ENCODE assay signal across 11 cellular contexts in genomic region chr1:245166471-245166885, GRCh38. TPM values are rescaled to one million over a fixed set of nuclear protein-coding genes. Genes with fewer than 3 reads are reported as not detected.
DNase-seq lines count a peak whose midpoint lies in the region; ATAC-seq and TF ChIP-seq lines count a peak whose summit lies in the region.
"Had no signal": no experiment of that assay in that cellular context is flagged by ENCODE, and none has a peak within 500 bp of the region (broad histone marks: within the 10 kb centered on the region; RNA-seq: fewer than 3 reads in every experiment).

No MANE protein-coding gene starts in this region.

- H3K9me3 ChIP-seq in right cardiac atrium (ENCODE audit: control insufficient read depth, low read length) (no peaks in the 10 kb centered on the region), mucosa of descending colon (no peaks in the 10 kb centered on the region)

- TF ChIP-seq CTCF in GM23338 (conservative IDR thresholded peaks at IDR 0.05; ENCODE audit: low read depth in 2 of 2) (no peak), mucosa of descending colon (IDR thresholded peaks at IDR 0.05) (no peak)

- WGBS in right cardiac atrium, result 10% methylated on average over 10 of the region's 10 CpGs

- H3K4me3 ChIP-seq in GM23338 (peak overlapping the region; percentile 17), right cardiac atrium (ENCODE audit: low read length) (peak overlapping the region; percentile 56), skeletal muscle cell (ENCODE audit: low read depth, low read length) (peak overlapping the region; percentile 19), mucosa of descending colon (no peak overlapping the region)

- H4K20me1 ChIP-seq in GM23338 (replicated peaks; ENCODE audit: insufficient read depth), result no peaks in the 10 kb centered on the region

- H3K27ac ChIP-seq in GM23338 (ENCODE audit: low read depth), result no peak overlapping the region
- H3K27ac ChIP-seq in right cardiac atrium (ENCODE audit: low read length), result no peak overlapping the region

- H3K9me2 ChIP-seq in GM23338 (ENCODE audit: insufficient read depth), result no peaks in the 10 kb centered on the region

- H3K4me1 Mint-ChIP-seq in GM23338, result peaks cover 18% of the 10 kb centered on the region

- peaks cover 15% of the 10 kb centered on the region for H3K4me1 ChIP-seq in GM23338 (ENCODE audit: insufficient read depth)
- peaks cover 4% of the 10 kb centered on the region for H3K4me1 ChIP-seq in right cardiac atrium (ENCODE audit: control insufficient read depth, insufficient read depth, low read length)
- no peaks in the 10 kb centered on the region for H3K4me1 ChIP-seq in mucosa of descending colon (ENCODE audit: low read depth)

- intact Hi-C loops in right cardiac atrium (cut with DNase I), result no loop called here
- intact Hi-C loops in mucosa of descending colon (cut with DNase I, micrococcal nuclease), result no loop called here

- H3K27me3 Mint-ChIP-seq in GM23338 (ENCODE audit: insufficient read depth, low read depth, poor library complexity), result peaks cover 2% of the 10 kb centered on the region

- H3F3A ChIP-seq in GM23338 (replicated peaks; ENCODE audit: low read depth), result no peaks in the 10 kb centered on the region

- no peaks in the 10 kb centered on the region for H3K79me2 ChIP-seq in GM23338 (replicated peaks; ENCODE audit: insufficient read depth)

- H3K9me3 Mint-ChIP-seq in GM23338, result no peaks in the 10 kb centered on the region
- H3K9me3 Mint-ChIP-seq: natural killer cell treated with Interleukin-12 subunit alpha and Interleukin-12 subunit beta and Interleukin-15 and Interleukin-18, amount 100 ng/mL, for 72 hours had no signal

- DNase-seq in GM23338 (ENCODE audit: low spot score) (peak; percentile 16), astrocyte of the hippocampus (ENCODE audit: low read depth, low spot score) (peak; percentile 16), right cardiac atrium (no peak), skeletal muscle cell (ENCODE audit: low read depth) (no peak), mucosa of descending colon (no peak), NCI-H1105 treated with DMSO at 0.1 percent for 48 hours (lab: John Stamatoyannopoulos, UW) (no peak)
- DNase-seq in activated CD8-positive, alpha-beta memory T cell treated with anti-CD3 and anti-CD28 coated beads, Interleukin-2, amount 50 U/mL, for 4 hours, result no peak
- DNase-seq: central memory CD4-positive, alpha-beta T cell; NCI-H748 treated with DMSO at 0.1 percent for 48 hours had no signal

- H3K4me2 ChIP-seq in GM23338, result peak overlapping the region; percentile 71

- H3K27me3 ChIP-seq in GM23338 (ENCODE audit: insufficient read depth) (no peaks in the 10 kb centered on the region), right cardiac atrium (ENCODE audit: control insufficient read depth, insufficient read depth) (no peaks in the 10 kb centered on the region)

- H3K27ac Mint-ChIP-seq in GM23338, result no peak overlapping the region
- H3K27ac Mint-ChIP-seq: natural killer cell treated with Interleukin-12 subunit alpha and Interleukin-12 subunit beta and Interleukin-15 and Interleukin-18, amount 100 ng/mL, for 72 hours had no signal

- no peaks in the 10 kb centered on the region for H3K36me3 Mint-ChIP-seq in GM23338 (ENCODE audit: low read depth)
- H3K36me3 Mint-ChIP-seq: natural killer cell treated with Interleukin-12 subunit alpha and Interleukin-12 subunit beta and Interleukin-15 and Interleukin-18, amount 100 ng/mL, for 72 hours had no signal

- peak overlapping the region; percentile 70 for H2AFZ ChIP-seq in GM23338

- H3K36me3 ChIP-seq in GM23338 (ENCODE audit: insufficient read depth), result no peaks in the 10 kb centered on the region
- H3K36me3 ChIP-seq in mucosa of descending colon (ENCODE audit: low read depth), result no peaks in the 10 kb centered on the region

- no peak overlapping the region; the same call in 2 of the 3 replicates for H3K4me3 Mint-ChIP-seq in GM23338
- H3K4me3 Mint-ChIP-seq: natural killer cell treated with Interleukin-12 subunit alpha and Interleukin-12 subunit beta and Interleukin-15 and Interleukin-18, amount 100 ng/mL, for 72 hours had no signal

- ATAC-seq in GM23338 (no peak), right cardiac atrium (peak; percentile 38 to 61), mucosa of descending colon (no peak), HG03108 (IDR thresholded peaks at IDR 0.05; ENCODE audit: unreplicated experiment) (no peak)
- ATAC-seq: natural killer cell treated with Interleukin-12 subunit alpha and Interleukin-12 subunit beta and Interleukin-15 and Interleukin-18, amount 100 ng/mL, for 72 hours had no signal

TF ChIP-seq in GM23338, 12 proteins besides CTCF, POLR2A, EP300 and RAD21 (continues in another document):
- no peak for TF ChIP-seq ZNF114 (CRISPR knock-in tag; IDR thresholded peaks at IDR 0.05)
- TF ChIP-seq CREB1 (CRISPR knock-in tag; IDR thresholded peaks at IDR 0.05; ENCODE audit: low read depth), result no peak
- TF ChIP-seq ETS1 (IDR thresholded peaks at IDR 0.05), result no peak
- TF ChIP-seq POLR2AphosphoS5 (IDR thresholded peaks at IDR 0.05; ENCODE audit: low read depth), result no peak
- no peak for TF ChIP-seq ZNF331 (CRISPR knock-in tag; IDR thresholded peaks at IDR 0.05; ENCODE audit: low read depth)
- TF ChIP-seq NANOG (IDR thresholded peaks at IDR 0.05; ENCODE audit: borderline replicate concordance), result no peak
- no peak for TF ChIP-seq STAT1 (IDR thresholded peaks at IDR 0.05; ENCODE audit: unreplicated experiment)
- TF ChIP-seq JUNB (IDR thresholded peaks at IDR 0.05; ENCODE audit: unreplicated experiment), result no peak
- no peak for TF ChIP-seq EZH2phosphoT487 (IDR thresholded peaks at IDR 0.05; ENCODE audit: unreplicated experiment)
- TF ChIP-seq, protein P1, sequence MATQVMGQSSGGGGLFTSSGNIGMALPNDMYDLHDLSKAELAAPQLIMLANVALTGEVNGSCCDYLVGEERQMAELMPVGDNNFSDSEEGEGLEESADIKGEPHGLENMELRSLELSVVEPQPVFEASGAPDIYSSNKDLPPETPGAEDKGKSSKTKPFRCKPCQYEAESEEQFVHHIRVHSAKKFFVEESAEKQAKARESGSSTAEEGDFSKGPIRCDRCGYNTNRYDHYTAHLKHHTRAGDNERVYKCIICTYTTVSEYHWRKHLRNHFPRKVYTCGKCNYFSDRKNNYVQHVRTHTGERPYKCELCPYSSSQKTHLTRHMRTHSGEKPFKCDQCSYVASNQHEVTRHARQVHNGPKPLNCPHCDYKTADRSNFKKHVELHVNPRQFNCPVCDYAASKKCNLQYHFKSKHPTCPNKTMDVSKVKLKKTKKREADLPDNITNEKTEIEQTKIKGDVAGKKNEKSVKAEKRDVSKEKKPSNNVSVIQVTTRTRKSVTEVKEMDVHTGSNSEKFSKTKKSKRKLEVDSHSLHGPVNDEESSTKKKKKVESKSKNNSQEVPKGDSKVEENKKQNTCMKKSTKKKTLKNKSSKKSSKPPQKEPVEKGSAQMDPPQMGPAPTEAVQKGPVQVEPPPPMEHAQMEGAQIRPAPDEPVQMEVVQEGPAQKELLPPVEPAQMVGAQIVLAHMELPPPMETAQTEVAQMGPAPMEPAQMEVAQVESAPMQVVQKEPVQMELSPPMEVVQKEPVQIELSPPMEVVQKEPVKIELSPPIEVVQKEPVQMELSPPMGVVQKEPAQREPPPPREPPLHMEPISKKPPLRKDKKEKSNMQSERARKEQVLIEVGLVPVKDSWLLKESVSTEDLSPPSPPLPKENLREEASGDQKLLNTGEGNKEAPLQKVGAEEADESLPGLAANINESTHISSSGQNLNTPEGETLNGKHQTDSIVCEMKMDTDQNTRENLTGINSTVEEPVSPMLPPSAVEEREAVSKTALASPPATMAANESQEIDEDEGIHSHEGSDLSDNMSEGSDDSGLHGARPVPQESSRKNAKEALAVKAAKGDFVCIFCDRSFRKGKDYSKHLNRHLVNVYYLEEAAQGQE (IDR thresholded peaks at IDR 0.05; ENCODE audit: unreplicated experiment), result no peak

RNA-seq across cellular contexts. Expression of gene KIF26B, which starts 11.7 kb away (rescaled TPM):
- 0.19 and 0.76 TPM in 2 replicates for total RNA-seq in GM23338 (2014; rRNA removed; shearing (Covaris generic))
- 0.03 and 0.28 TPM in 2 replicates for polyA plus RNA-seq in GM23338 (2016; fragmentation: Nextera tagmentation; extraction: Ambion mirVana)
- under 1 TPM; 0.25 to 0.41 (median 0.32) TPM for total RNA-seq in right cardiac atrium
- 0.11 TPM for polyA plus RNA-seq in right cardiac atrium
- total RNA-seq in mucosa of descending colon, result 1 to 10 TPM in 1 of 3 donors, under 1 TPM in 2; 0.14 to 3.2 (median 0.39) TPM
- total RNA-seq: natural killer cell treated with Interleukin-12 subunit alpha and Interleukin-12 subunit beta and Interleukin-15 and Interleukin-18, amount 100 ng/mL, for 72 hours had no signal

Comparison
In these comparisons a context has a peak if more than half of its experiments do, and no peak if none do; other contexts are left out.
1. ATAC-seq: peak in right cardiac atrium (2 of 2); none in GM23338 (single experiment), mucosa of descending colon (single experiment) and HG03108 (single experiment).
2. DNase-seq: peak in GM23338 (single experiment) and astrocyte of the hippocampus (single experiment); none in right cardiac atrium (0 of 3), skeletal muscle cell (single experiment), activated CD8-positive, alpha-beta memory T cell treated with anti-CD3 and anti-CD28 coated beads, Interleukin-2, amount 50 U/mL, for 4 hours (single experiment), mucosa of descending colon (0 of 3) and NCI-H1105 treated with DMSO at 0.1 percent for 48 hours (single experiment).